Comparison of ENCODE assay signal across 18 cellular contexts in genomic region chr6:12185081-12185673, GRCh38.
DNase-seq lines count a peak whose midpoint lies in the region; ATAC-seq and TF ChIP-seq lines count a peak whose summit lies in the region.
"Had no signal": no experiment of that assay in that cellular context is flagged by ENCODE, and none has a peak within 500 bp of the region (broad histone marks: within the 10 kb centered on the region; RNA-seq: fewer than 3 reads in every experiment).

No MANE protein-coding gene starts in this region.

- H3K9me3 ChIP-seq in breast epithelium, result no peaks in the 10 kb centered on the region
- H3K9me3 ChIP-seq in RWPE2 (ENCODE audit: severe bottlenecking), result no peaks in the 10 kb centered on the region
- H3K9me3 ChIP-seq: A549, Caco-2 had no signal

- DNase-seq in MCF 10A (ENCODE audit: unreplicated experiment), result peak; percentile 60
- no peak for DNase-seq in breast epithelium (ENCODE audit: low spot score in 2 of 2)
- DNase-seq in RWPE2 (ENCODE audit: low spot score), result no peak
- peak; percentile 20 to 49 for DNase-seq in foreskin keratinocyte
- no peak for DNase-seq in NCI-H187 (lab: John Stamatoyannopoulos, UW)
- no peak for DNase-seq in stimulated activated CD8-positive, alpha-beta memory T cell treated with anti-CD3 and anti-CD28 coated beads, Interleukin-4, amount 100 ng/mL, for 48 hours
- no peak for DNase-seq in DMS79 treated with DMSO at 0.1 percent for 48 hours (lab: John Stamatoyannopoulos, UW)
- DNase-seq: AML-193; Caco-2; CD4-positive, alpha-beta T cell; GDM1; HFFc6 had no signal

- H3K27ac ChIP-seq in breast epithelium, result no peak overlapping the region
- H3K27ac ChIP-seq in RWPE2 (ENCODE audit: poor library complexity, severe bottlenecking), result no peak overlapping the region
- no peak overlapping the region for H3K27ac ChIP-seq in foreskin keratinocyte
- H3K27ac ChIP-seq: 22Rv1, A549, C4-2B had no signal

- H3K4me1 Mint-ChIP-seq in MCF 10A (ENCODE audit: insufficient read depth, unreplicated experiment), result peaks cover 23% of the 10 kb centered on the region
- H3K4me1 Mint-ChIP-seq: IgD-negative memory B cell had no signal

- H3K36me3 Mint-ChIP-seq in MCF 10A (ENCODE audit: insufficient read depth, unreplicated experiment), result no peaks in the 10 kb centered on the region

- no peak for TF ChIP-seq CTCF in MCF 10A (IDR thresholded peaks at IDR 0.05; ENCODE audit: unreplicated experiment)
- no peak for TF ChIP-seq CTCF in breast epithelium (IDR thresholded peaks at IDR 0.05)
- no peak for TF ChIP-seq CTCF in RWPE2 (IDR thresholded peaks at IDR 0.05; ENCODE audit: poor library complexity, severe bottlenecking)
- no peak for TF ChIP-seq CTCF in foreskin keratinocyte (conservative IDR thresholded peaks at IDR 0.05)

- ATAC-seq in RWPE2 (ENCODE audit: low read depth) (0 out of 3 replicates have a peak, but pooled peaks have one; percentile 23), foreskin keratinocyte (peak; percentile 69), esophagus mucosa (no peak)
- ATAC-seq: A549, HCT116 had no signal

- no peak for TF ChIP-seq POLR2A in breast epithelium (IDR thresholded peaks at IDR 0.05)

- H3K27me3 Mint-ChIP-seq in MCF 10A (ENCODE audit: insufficient read depth, unreplicated experiment), result no peaks in the 10 kb centered on the region
- H3K27me3 Mint-ChIP-seq: CD4-positive, alpha-beta T cell; IgD-negative memory B cell had no signal

- H3K9me3 Mint-ChIP-seq in MCF 10A (ENCODE audit: unreplicated experiment), result no peaks in the 10 kb centered on the region
- H3K9me3 Mint-ChIP-seq: CD4-positive, alpha-beta T cell; HFFc6; IgD-negative memory B cell had no signal

- peak overlapping the region; percentile 37 for H3K4me3 Mint-ChIP-seq in MCF 10A (ENCODE audit: unreplicated experiment)
- H3K4me3 Mint-ChIP-seq: CD4-positive, alpha-beta T cell; HFFc6; IgD-negative memory B cell had no signal

- no peaks in the 10 kb centered on the region for H3K36me3 ChIP-seq in breast epithelium
- no peaks in the 10 kb centered on the region for H3K36me3 ChIP-seq in RWPE2 (ENCODE audit: low read depth)

- POLR2A ChIA-PET in MCF 10A (lab: Yijun Ruan, JAX), result interaction anchor here (0.5 to 1.4 kb wide), 11 partner anchors 10 to 667 kb away, joined by 3 to 5 read pairs (median 3); no protein-coding TSS in a partner anchor

- H3K27me3 ChIP-seq in breast epithelium (no peaks in the 10 kb centered on the region), RWPE2 (ENCODE audit: insufficient read depth, poor library complexity, severe bottlenecking) (no peaks in the 10 kb centered on the region), foreskin keratinocyte (no peaks in the 10 kb centered on the region)

- H3K4me1 ChIP-seq in breast epithelium (no peaks in the 10 kb centered on the region), RWPE2 (ENCODE audit: insufficient read depth, poor library complexity, severe bottlenecking) (no peaks in the 10 kb centered on the region), foreskin keratinocyte (peaks cover 12% of the 10 kb centered on the region)
- H3K4me1 ChIP-seq: A549, Caco-2 had no signal

- intact Hi-C loops in MCF 10A (cut with micrococcal nuclease), result no loop called here
- intact Hi-C loops in breast epithelium (cut with DNase I; ENCODE audit: low total_unique reads), result no loop called here

- CTCF ChIA-PET in MCF 10A (lab: Yijun Ruan, JAX), result interaction anchor here (0.7 to 1.3 kb wide), 3 partner anchors 18 to 1169 kb away, joined by 3 to 4 read pairs (median 3); no protein-coding TSS in a partner anchor

- peak overlapping the region; percentile 92 for H3K27ac Mint-ChIP-seq in MCF 10A (ENCODE audit: low read depth, unreplicated experiment)
- H3K27ac Mint-ChIP-seq: CD4-positive, alpha-beta T cell; HFFc6; IgD-negative memory B cell had no signal

- BruUV-seq in MCF 10A (replicated peaks; lab: Mats Ljungman, UMichigan), result no TSS peak

- H3K4me3 ChIP-seq in breast epithelium (no peak overlapping the region), RWPE2 (ENCODE audit: severe bottlenecking) (no peak overlapping the region)
- H3K4me3 ChIP-seq: A549 had no signal

Comparison
In these comparisons a context has a peak if more than half of its experiments do, and no peak if none do; other contexts are left out.
1. DNase-seq: peak in MCF 10A (single experiment) and foreskin keratinocyte (2 of 2); none in breast epithelium (0 of 2), RWPE2 (single experiment), NCI-H187 (0 of 2), stimulated activated CD8-positive, alpha-beta memory T cell treated with anti-CD3 and anti-CD28 coated beads, Interleukin-4, amount 100 ng/mL, for 48 hours (single experiment) and DMS79 treated with DMSO at 0.1 percent for 48 hours (single experiment).